1 cellular context compared by ENCODE assay signal in genomic region chr2:164109006-164109405, GRCh38.
TF ChIP-seq lines count a peak whose summit lies in the region.

No MANE protein-coding gene starts in this region.

TF ChIP-seq in IMR-90, 13 proteins besides CTCF, POLR2A, EP300 and RAD21 (continued from another document):
- no peak for TF ChIP-seq ELK1 (IDR thresholded peaks at IDR 0.05; ENCODE audit: borderline replicate concordance, low read depth, low read length)
- no peak for TF ChIP-seq RFX5 (IDR thresholded peaks at IDR 0.05; ENCODE audit: low read depth, low read length)
- TF ChIP-seq MAFK (IDR thresholded peaks at IDR 0.05; ENCODE audit: low read depth, low read length) = no peak
- TF ChIP-seq MXI1 (IDR thresholded peaks at IDR 0.05; ENCODE audit: borderline replicate concordance, low read depth, low read length) = no peak
- no peak for TF ChIP-seq RCOR1 (IDR thresholded peaks at IDR 0.05; ENCODE audit: insufficient replicate concordance, low read length)
- no peak for TF ChIP-seq CEBPB (IDR thresholded peaks at IDR 0.05; ENCODE audit: low read depth, low read length)
- no peak for TF ChIP-seq NFE2L2 (IDR thresholded peaks at IDR 0.05; ENCODE audit: low read depth, low read length)
- TF ChIP-seq MAZ (IDR thresholded peaks at IDR 0.05; ENCODE audit: borderline replicate concordance, low read depth, low read length) = no peak
- no peak for TF ChIP-seq BHLHE40 (IDR thresholded peaks at IDR 0.05; ENCODE audit: low read depth, low read length)
- TF ChIP-seq SMC3 (IDR thresholded peaks at IDR 0.05; ENCODE audit: low read depth, low read length) = no peak
- TF ChIP-seq CHD1 (IDR thresholded peaks at IDR 0.05; ENCODE audit: low read depth, low read length) = no peak
